16 cellular contexts compared by ENCODE assay signal in the genomic region with DNA sequence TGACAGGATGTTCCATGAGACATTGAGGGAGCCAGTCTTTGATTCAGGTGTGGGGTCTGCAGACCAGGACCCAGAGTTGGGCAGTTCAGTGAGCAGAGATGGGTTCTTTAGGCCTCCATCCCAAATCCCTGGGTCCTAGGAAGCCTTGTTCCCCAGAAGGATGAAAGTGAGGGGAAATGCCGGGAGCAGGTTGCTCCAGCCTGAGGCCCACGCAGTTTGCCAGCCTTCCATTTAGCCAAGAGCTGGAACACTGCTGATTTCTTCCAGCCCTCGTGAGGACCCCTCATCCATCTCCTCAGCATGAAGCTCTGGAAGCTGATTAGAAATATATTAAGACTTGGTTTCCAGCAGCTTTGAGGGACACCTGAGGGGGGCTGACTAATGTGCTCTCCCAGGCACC. TPM values are rescaled to one million over a fixed set of nuclear protein-coding genes. Genes with fewer than 3 reads are reported as not detected.
A peak's percentile ranks its signal among the peaks of the same experiment; 100 is the strongest.
DNase-seq lines count a peak whose midpoint lies in the region; ATAC-seq and TF ChIP-seq lines count a peak whose summit lies in the region.
"Had no signal": no experiment of that assay in that cellular context is flagged by ENCODE, and none has a peak within 500 bp of the region (broad histone marks: within the 10 kb centered on the region; RNA-seq: fewer than 3 reads in every experiment).

No MANE protein-coding gene starts in this region.

- H3K36me3 ChIP-seq in rectal smooth muscle tissue (ENCODE audit: control insufficient read depth, insufficient read depth, low read length): no peaks in the 10 kb centered on the region
- no peaks in the 10 kb centered on the region for H3K36me3 ChIP-seq in uterus
- H3K36me3 ChIP-seq in body of pancreas (replicated peaks in 1 of 2; ENCODE audit: insufficient read depth in 1 of 2, low read depth in 2 of 2): no peaks in the 10 kb centered on the region

- H3K27me3 ChIP-seq in rectal smooth muscle tissue (ENCODE audit: control insufficient read depth, insufficient read depth, low read length) (no peaks in the 10 kb centered on the region), uterus (no peaks in the 10 kb centered on the region), body of pancreas (no peaks in the 10 kb centered on the region)

- H3K4me1 ChIP-seq in rectal smooth muscle tissue (ENCODE audit: control insufficient read depth, insufficient read depth, low read length) (peaks cover 28% of the 10 kb centered on the region), uterus (peaks cover 0 to 28% of the 10 kb centered on the region in 2 donors), body of pancreas (no peaks in the 10 kb centered on the region)

- TF ChIP-seq CTCF in uterus (IDR thresholded peaks at IDR 0.05) (no peak), body of pancreas (IDR thresholded peaks at IDR 0.05) (no peak)

- no peak for ATAC-seq in body of pancreas

- intact Hi-C loops in uterus (cut with DNase I; ENCODE audit: low total_unique reads) (no loop called here), body of pancreas (cut with DNase I) (no loop called here)

- 62 to 91% methylated on average over 3 of the region's 3 CpGs for WGBS in body of pancreas, 2 donors

- TF ChIP-seq POLR2A in uterus (IDR thresholded peaks at IDR 0.05): no peak
- no peak for TF ChIP-seq POLR2A in body of pancreas (IDR thresholded peaks at IDR 0.05)

- H3K9me3 ChIP-seq in uterus: no peaks in the 10 kb centered on the region
- no peaks in the 10 kb centered on the region for H3K9me3 ChIP-seq in body of pancreas

- DNase-seq in uterus (no peak), body of pancreas (no peak), ecto neural progenitor cell (ENCODE audit: low spot score) (no peak), NOMO-1 (lab: John Stamatoyannopoulos, UW; ENCODE audit: unreplicated experiment in 2 of 2) (no peak)
- DNase-seq: ACHN, HCEC 1CT, NCI-H2081, NCI-H2171 treated with DMSO at 0.1 percent for 48 hours, NCI-H526 treated with DMSO at 0.1 percent for 48 hours, SHP77 treated with DMSO at 0.1 percent for 48 hours had no signal

- H3K9ac ChIP-seq in rectal smooth muscle tissue (ENCODE audit: low read length): no peak overlapping the region

- H3K27ac ChIP-seq in angular gyrus (ENCODE audit: low read depth, low read length) (peak overlapping the region; percentile 38), cingulate gyrus (ENCODE audit: low read depth, low read length) (peak overlapping the region; percentile 23), rectal smooth muscle tissue (ENCODE audit: low read depth, low read length) (peak overlapping the region; percentile 64), uterus (peak overlapping the region; percentile 26 to 42), body of pancreas (no peak overlapping the region)
- H3K27ac ChIP-seq: C4-2B had no signal

- H3K4me3 ChIP-seq in rectal smooth muscle tissue (ENCODE audit: low read length) (no peak overlapping the region), uterus (no peak overlapping the region), body of pancreas (no peak overlapping the region)
- H3K4me3 ChIP-seq: GM23338, K562 had no signal

RNA-seq across cellular contexts. Expression of a gene that starts 12.1 kb away (rescaled TPM):
- 10 to 100 TPM; 10.5 to 60.1 (median 16.0) TPM for total RNA-seq in uterus
- total RNA-seq in body of pancreas: 1 to 10 TPM; 4.4 to 4.6 TPM
- total RNA-seq: K562 had no signal

Comparison
In these comparisons a context has a peak if more than half of its experiments do, and no peak if none do; other contexts are left out.
1. H3K27ac ChIP-seq: peak in angular gyrus (single experiment), cingulate gyrus (single experiment), rectal smooth muscle tissue (single experiment) and uterus (2 of 2); none in body of pancreas (0 of 4).